9 cellular contexts compared by ENCODE assay signal in the genomic region with DNA sequence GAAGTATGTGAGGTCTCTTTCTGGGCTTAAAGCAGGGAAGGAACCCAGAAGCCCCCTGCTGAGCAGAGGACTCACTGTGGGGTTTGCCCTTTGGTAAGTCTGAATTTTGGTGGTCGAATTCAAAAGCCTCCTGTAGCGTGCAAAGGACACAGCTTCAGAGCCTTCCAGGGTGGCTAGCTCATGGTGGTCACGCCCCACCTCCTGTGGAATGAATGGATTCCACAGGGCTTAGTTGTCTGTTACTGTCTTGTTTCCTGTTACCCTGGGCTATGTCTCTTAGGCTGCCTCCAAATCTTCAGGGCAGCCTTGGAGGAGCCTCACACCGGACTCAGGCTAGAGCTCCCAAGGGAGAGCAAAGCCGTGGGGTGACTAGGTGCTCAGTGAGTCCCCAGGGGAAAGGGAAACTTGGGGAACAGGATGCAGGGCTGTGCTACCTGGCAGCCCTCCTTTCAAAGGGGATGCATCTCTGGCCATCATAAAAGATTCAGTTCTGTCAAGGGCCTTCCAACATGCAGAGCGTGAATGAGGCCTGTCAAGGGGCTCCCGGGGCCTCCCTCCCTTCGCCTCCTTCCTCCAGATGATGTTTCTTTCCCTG.
DNase-seq lines count a peak whose midpoint lies in the region; ATAC-seq, FAIRE-seq and TF ChIP-seq lines count a peak whose summit lies in the region.
"Had no signal": no experiment of that assay in that cellular context is flagged by ENCODE, and none has a peak within 500 bp of the region (broad histone marks: within the 10 kb centered on the region; RNA-seq: fewer than 3 reads in every experiment).

No MANE protein-coding gene starts in this region.

- H3K4me3 Mint-ChIP-seq in WTC11 = 0 out of 2 replicates have a peak overlapping the region, but pooled peaks have one; percentile 82

- H3K23ac ChIP-seq in mesendoderm (ENCODE audit: low read length) = no peak overlapping the region

- H3K4me3 ChIP-seq in mesendoderm (ENCODE audit: low read length) = no peak overlapping the region
- peak overlapping the region in 1 of 2 donors; percentile 50 for H3K4me3 ChIP-seq in tibial artery

- CTCF ChIA-PET in WTC11 (lab: Charles Lee) = interaction anchor here (0.6 to 8.4 kb wide), 67 partner anchors 9 to 426 kb away, joined by 3 to 261 read pairs (median 4); no protein-coding TSS in a partner anchor

- TF ChIP-seq CTCF in WTC11 (IDR thresholded peaks at IDR 0.05) (no peak), D721Med (IDR thresholded peaks at IDR 0.05; ENCODE audit: insufficient read depth, missing control alignments) (no peak), tibial artery (IDR thresholded peaks at IDR 0.05) (no peak)

- no peak overlapping the region for H2BK15ac ChIP-seq in mesendoderm (replicated peaks; ENCODE audit: low read depth)

- peaks cover 10% of the 10 kb centered on the region for H3K4me1 ChIP-seq in mesendoderm (ENCODE audit: control insufficient read depth, low read depth, low read length)
- peaks cover 0 to 13% (median 11%) of the 10 kb centered on the region in 4 donors for H3K4me1 ChIP-seq in tibial artery

- H3K36me3 ChIP-seq in mesendoderm (ENCODE audit: control insufficient read depth, insufficient read depth, low read length) (no peaks in the 10 kb centered on the region), tibial artery (no peaks in the 10 kb centered on the region)

- H3K4me1 Mint-ChIP-seq in WTC11 = peaks cover 42% of the 10 kb centered on the region

- H3K27ac ChIP-seq in mesendoderm (ENCODE audit: low read depth, low read length) = no peak overlapping the region
- no peak overlapping the region for H3K27ac ChIP-seq in tibial artery

- H2BK120ac ChIP-seq in mesendoderm (ENCODE audit: low read depth, low read length) = no peak overlapping the region

- H2AK5ac ChIP-seq in mesendoderm (ENCODE audit: low read length) = no peak overlapping the region

- H3K18ac ChIP-seq in mesendoderm (ENCODE audit: low read length) = no peak overlapping the region

- no peak overlapping the region for H3K27ac Mint-ChIP-seq in WTC11
- H3K27ac Mint-ChIP-seq: naive thymus-derived CD8-positive, alpha-beta T cell had no signal

- no peak overlapping the region for H3K4me2 ChIP-seq in mesendoderm (ENCODE audit: low read length)

- no peaks in the 10 kb centered on the region for H3K79me2 ChIP-seq in mesendoderm (ENCODE audit: control insufficient read depth, insufficient read depth, low read length)

- H3K79me1 ChIP-seq in mesendoderm (ENCODE audit: low read length) = no peaks in the 10 kb centered on the region

- H3K9ac ChIP-seq in mesendoderm (ENCODE audit: low read length) = no peak overlapping the region

- POLR2A ChIA-PET in WTC11 (lab: Charles Lee) = interaction anchor here (0.7 kb wide), 1 partner anchor 73 kb away, joined by 3 read pairs; no protein-coding TSS in a partner anchor

- intact Hi-C loops in tibial artery (cut with DNase I; ENCODE audit: low total_unique reads) = loop anchor here (5.0 kb wide), 1 partner anchor 1837 kb away; no protein-coding TSS in a partner anchor

- H3K9me3 Mint-ChIP-seq in WTC11 = peaks cover 6% of the 10 kb centered on the region; the same call in 1 of the 2 replicates
- H3K9me3 Mint-ChIP-seq: naive thymus-derived CD8-positive, alpha-beta T cell had no signal

- ATAC-seq in GM18511 (IDR thresholded peaks at IDR 0.05; ENCODE audit: unreplicated experiment) (peak; percentile 15), HG02852 (IDR thresholded peaks at IDR 0.05; ENCODE audit: unreplicated experiment) (peak; percentile 17), WTC11 (no peak), HG03039 (IDR thresholded peaks at IDR 0.05; ENCODE audit: unreplicated experiment) (no peak), esophagus mucosa (no peak)

- no peak overlapping the region for H2BK5ac ChIP-seq in mesendoderm (ENCODE audit: low read length)

- no peaks in the 10 kb centered on the region for H3K9me3 ChIP-seq in tibial artery

- no peaks in the 10 kb centered on the region for H3K27me3 ChIP-seq in mesendoderm (ENCODE audit: insufficient read depth, low read length, poor library complexity)
- H3K27me3 ChIP-seq in tibial artery = peaks cover 0 to 24% of the 10 kb centered on the region in 2 donors

- peak overlapping the region; percentile 12 for H3K56ac ChIP-seq in mesendoderm (ENCODE audit: low read length)

- H3K4ac ChIP-seq in mesendoderm (ENCODE audit: low read depth, low read length) = no peak overlapping the region

- no peak for DNase-seq in WTC11 (ENCODE audit: low spot score)
- DNase-seq in mesendoderm = peak; percentile 50
- no peak for DNase-seq in D721Med (ENCODE audit: insufficient read length, low spot score)
- DNase-seq in tibial artery = no peak

- H4K8ac ChIP-seq in mesendoderm (ENCODE audit: low read depth, low read length) = no peak overlapping the region

- no peak for FAIRE-seq in D721Med (lab: Jason Lieb, UNC)

- H4K5ac ChIP-seq in mesendoderm (ENCODE audit: low read length) = no peak overlapping the region

- no CpG with 5 or more reads among the region's 8 CpGs for WGBS in mesendoderm (ENCODE audit: extremely low coverage, insufficient coverage, low lambda C conversion rate)

- H3K36me3 Mint-ChIP-seq in WTC11 = peaks cover 3% of the 10 kb centered on the region; the same call in 1 of the 2 replicates
- H3K36me3 Mint-ChIP-seq: naive thymus-derived CD8-positive, alpha-beta T cell had no signal

- H3K27me3 Mint-ChIP-seq in WTC11 (ENCODE audit: low read depth) = peaks cover 5% of the 10 kb centered on the region

TF ChIP-seq in WTC11, 78 proteins besides CTCF, POLR2A, EP300 and RAD21:
- TF ChIP-seq, protein P1, sequence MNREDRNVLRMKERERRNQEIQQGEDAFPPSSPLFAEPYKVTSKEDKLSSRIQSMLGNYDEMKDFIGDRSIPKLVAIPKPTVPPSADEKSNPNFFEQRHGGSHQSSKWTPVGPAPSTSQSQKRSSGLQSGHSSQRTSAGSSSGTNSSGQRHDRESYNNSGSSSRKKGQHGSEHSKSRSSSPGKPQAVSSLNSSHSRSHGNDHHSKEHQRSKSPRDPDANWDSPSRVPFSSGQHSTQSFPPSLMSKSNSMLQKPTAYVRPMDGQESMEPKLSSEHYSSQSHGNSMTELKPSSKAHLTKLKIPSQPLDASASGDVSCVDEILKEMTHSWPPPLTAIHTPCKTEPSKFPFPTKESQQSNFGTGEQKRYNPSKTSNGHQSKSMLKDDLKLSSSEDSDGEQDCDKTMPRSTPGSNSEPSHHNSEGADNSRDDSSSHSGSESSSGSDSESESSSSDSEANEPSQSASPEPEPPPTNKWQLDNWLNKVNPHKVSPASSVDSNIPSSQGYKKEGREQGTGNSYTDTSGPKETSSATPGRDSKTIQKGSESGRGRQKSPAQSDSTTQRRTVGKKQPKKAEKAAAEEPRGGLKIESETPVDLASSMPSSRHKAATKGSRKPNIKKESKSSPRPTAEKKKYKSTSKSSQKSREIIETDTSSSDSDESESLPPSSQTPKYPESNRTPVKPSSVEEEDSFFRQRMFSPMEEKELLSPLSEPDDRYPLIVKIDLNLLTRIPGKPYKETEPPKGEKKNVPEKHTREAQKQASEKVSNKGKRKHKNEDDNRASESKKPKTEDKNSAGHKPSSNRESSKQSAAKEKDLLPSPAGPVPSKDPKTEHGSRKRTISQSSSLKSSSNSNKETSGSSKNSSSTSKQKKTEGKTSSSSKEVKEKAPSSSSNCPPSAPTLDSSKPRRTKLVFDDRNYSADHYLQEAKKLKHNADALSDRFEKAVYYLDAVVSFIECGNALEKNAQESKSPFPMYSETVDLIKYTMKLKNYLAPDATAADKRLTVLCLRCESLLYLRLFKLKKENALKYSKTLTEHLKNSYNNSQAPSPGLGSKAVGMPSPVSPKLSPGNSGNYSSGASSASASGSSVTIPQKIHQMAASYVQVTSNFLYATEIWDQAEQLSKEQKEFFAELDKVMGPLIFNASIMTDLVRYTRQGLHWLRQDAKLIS (CRISPR knock-in tag; IDR thresholded peaks at IDR 0.05; ENCODE audit: borderline replicate concordance) = no peak
- TF ChIP-seq ZNF423 (CRISPR knock-in tag; IDR thresholded peaks at IDR 0.05) = no peak
- no peak for TF ChIP-seq ZNF512 (CRISPR knock-in tag; IDR thresholded peaks at IDR 0.05; ENCODE audit: borderline replicate concordance)
TF ChIP-seq in WTC11: peak in this region for 0.

Comparison
In these comparisons a context has a peak if more than half of its experiments do, and no peak if none do; other contexts are left out.
1. ATAC-seq: peak in GM18511 (single experiment) and HG02852 (single experiment); none in WTC11 (single experiment), HG03039 (single experiment) and esophagus mucosa (single experiment).